In the genomic region with DNA sequence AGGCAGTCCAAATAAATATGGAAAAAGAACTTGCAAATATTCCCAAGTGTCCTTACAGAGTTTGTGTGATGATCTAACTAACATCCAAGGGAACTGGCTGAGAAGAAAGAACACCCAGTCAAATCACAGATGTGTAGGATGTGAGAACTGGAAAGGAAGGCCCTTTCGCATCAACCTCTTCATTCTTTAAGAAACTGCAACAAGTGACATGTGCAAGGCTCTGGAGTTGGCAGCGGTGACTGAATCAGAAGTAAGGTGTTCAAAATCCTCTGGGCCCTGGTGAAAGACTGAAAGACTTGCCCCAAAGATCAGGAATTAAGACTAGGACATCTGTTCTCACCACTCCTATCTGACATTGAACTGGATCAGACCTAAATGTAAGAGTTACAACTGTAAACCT, we compare ENCODE assay signal across 13 cellular contexts.
DNase-seq lines count a peak whose midpoint lies in the region; ATAC-seq and TF ChIP-seq lines count a peak whose summit lies in the region.
"Had no signal": no experiment of that assay in that cellular context is flagged by ENCODE, and none has a peak within 500 bp of the region (broad histone marks: within the 10 kb centered on the region; RNA-seq: fewer than 3 reads in every experiment).

No MANE protein-coding gene starts in this region.

- TF ChIP-seq EP300 in esophagus muscularis mucosa (IDR thresholded peaks at IDR 0.05), result no peak

- H3K4me1 Mint-ChIP-seq in activated T-cell treated with anti-CD3 and anti-CD28 coated beads, Interleukin-2, amount 50 U/mL, for 72 hours (ENCODE audit: low read depth), result peaks cover 59% of the 10 kb centered on the region
- peaks cover 66% of the 10 kb centered on the region for H3K4me1 Mint-ChIP-seq in stimulated activated memory B cell treated with anti-CD40 and anti-IgM and Interleukin-4, amounts not matched to agents 10 μg/mL and 1 μg/mL and 100 μg/mL, for 72 hours

- no TSS peak for BruUV-seq in Panc1 (replicated peaks; lab: Mats Ljungman, UMichigan)

- WGBS in esophagus muscularis mucosa, result 84% methylated on average over 2 of the region's 2 CpGs
- 99 to 100% methylated on average over 2 of the region's 2 CpGs for WGBS in aorta, 2 donors

- H3K27me3 Mint-ChIP-seq in activated T-cell treated with anti-CD3 and anti-CD28 coated beads, Interleukin-2, amount 50 U/mL, for 72 hours (ENCODE audit: low read depth), result no peaks in the 10 kb centered on the region
- no peaks in the 10 kb centered on the region for H3K27me3 Mint-ChIP-seq in stimulated activated memory B cell treated with anti-CD40 and anti-IgM and Interleukin-4, amounts not matched to agents 10 μg/mL and 1 μg/mL and 100 μg/mL, for 72 hours
- H3K27me3 Mint-ChIP-seq: type B pancreatic cell had no signal

- H3K9me3 ChIP-seq in Panc1 (ENCODE audit: control insufficient read depth, insufficient read depth, low read depth, low read length), result no peaks in the 10 kb centered on the region
- no peaks in the 10 kb centered on the region for H3K9me3 ChIP-seq in esophagus muscularis mucosa
- no peaks in the 10 kb centered on the region for H3K9me3 ChIP-seq in aorta (ENCODE audit: control insufficient read depth, low read length)

- peak overlapping the region; percentile 5 to 78 for H3K4me3 Mint-ChIP-seq in activated T-cell treated with anti-CD3 and anti-CD28 coated beads, Interleukin-2, amount 50 U/mL, for 72 hours
- H3K4me3 Mint-ChIP-seq in stimulated activated memory B cell treated with anti-CD40 and anti-IgM and Interleukin-4, amounts not matched to agents 10 μg/mL and 1 μg/mL and 100 μg/mL, for 72 hours, result no peak overlapping the region
- H3K4me3 Mint-ChIP-seq: type B pancreatic cell had no signal

- H3K4me3 ChIP-seq in Panc1 (ENCODE audit: low read depth in 2 of 2, low read length in 2 of 2), result no peak overlapping the region
- H3K4me3 ChIP-seq in esophagus muscularis mucosa, result no peak overlapping the region
- no peak overlapping the region for H3K4me3 ChIP-seq in aorta (ENCODE audit: low read length in 2 of 2)
- H3K4me3 ChIP-seq: K562, lung had no signal

- no peak for TF ChIP-seq POLR2A in esophagus muscularis mucosa (IDR thresholded peaks at IDR 0.05; ENCODE audit: low read depth)

- H3K4me1 ChIP-seq in Panc1 (ENCODE audit: control insufficient read depth, insufficient read depth, low read length), result peaks cover 15% of the 10 kb centered on the region
- peaks cover 30 to 35% (median 32%) of the 10 kb centered on the region in 4 donors for H3K4me1 ChIP-seq in esophagus muscularis mucosa
- H3K4me1 ChIP-seq in aorta (ENCODE audit: control insufficient read depth in 1 of 2, insufficient read depth in 2 of 2, low read length in 2 of 2), result no peaks in the 10 kb centered on the region

- DNase-seq in activated T-cell treated with anti-CD3 and anti-CD28 coated beads, Interleukin-2, amount 50 U/mL, for 72 hours, result peak in 1 of 2 donors; percentile 44
- DNase-seq in activated T-cell treated with anti-CD3 and anti-CD28 coated beads for 4 hours, result no peak
- DNase-seq in Panc1 (ENCODE audit: low read depth, low spot score), result no peak
- no peak for DNase-seq in esophagus muscularis mucosa (ENCODE audit: extremely low spot score)
- DNase-seq in aorta, result no peak
- DNase-seq: activated CD4-positive, alpha-beta T cell treated with anti-CD3 and anti-CD28 coated beads for 4 hours; small intestine had no signal

- H3K27me3 ChIP-seq in Panc1 (ENCODE audit: control insufficient read depth, insufficient read depth, low read length) (no peaks in the 10 kb centered on the region), esophagus muscularis mucosa (no peaks in the 10 kb centered on the region), aorta (ENCODE audit: control insufficient read depth in 1 of 2, insufficient read depth in 2 of 2, low read length in 1 of 2) (no peaks in the 10 kb centered on the region)

- no peaks in the 10 kb centered on the region for H3K36me3 ChIP-seq in Panc1 (ENCODE audit: control insufficient read depth, insufficient read depth, low read length)
- peaks cover 0 to 26% (median 12%) of the 10 kb centered on the region in 4 donors for H3K36me3 ChIP-seq in esophagus muscularis mucosa
- H3K36me3 ChIP-seq in aorta (ENCODE audit: control insufficient read depth in 1 of 2, insufficient read depth in 2 of 2, low read length in 1 of 2), result no peaks in the 10 kb centered on the region

- POLR2A ChIA-PET in Panc1 (lab: Charles Lee), result no interaction called here

- CTCF ChIA-PET in Panc1 (lab: Charles Lee), result no interaction called here

- TF ChIP-seq CTCF in Panc1 (IDR thresholded peaks at IDR 0.05) (no peak), esophagus muscularis mucosa (IDR thresholded peaks at IDR 0.05) (no peak)

- in situ Hi-C loops in Panc1 (cut with HindIII; ENCODE audit: low pct_unique_long_range_greater_than_20kb, low sequenced_read_pairs), result no loop called here

- H3K36me3 Mint-ChIP-seq in activated T-cell treated with anti-CD3 and anti-CD28 coated beads, Interleukin-2, amount 50 U/mL, for 72 hours (ENCODE audit: insufficient read depth in 2 of 2), result peaks cover 13% of the 10 kb centered on the region in 2 donors
- H3K36me3 Mint-ChIP-seq in stimulated activated memory B cell treated with anti-CD40 and anti-IgM and Interleukin-4, amounts not matched to agents 10 μg/mL and 1 μg/mL and 100 μg/mL, for 72 hours, result peaks cover 54% of the 10 kb centered on the region

- H3K27ac Mint-ChIP-seq in activated T-cell treated with anti-CD3 and anti-CD28 coated beads, Interleukin-2, amount 50 U/mL, for 72 hours, result peak overlapping the region; percentile 92
- H3K27ac Mint-ChIP-seq in stimulated activated memory B cell treated with anti-CD40 and anti-IgM and Interleukin-4, amounts not matched to agents 10 μg/mL and 1 μg/mL and 100 μg/mL, for 72 hours, result peak overlapping the region; percentile 75
- H3K27ac Mint-ChIP-seq: type B pancreatic cell had no signal

- intact Hi-C loops in Panc1 (cut with micrococcal nuclease; ENCODE audit: unreplicated experiment) (no loop called here), esophagus muscularis mucosa (cut with DNase I) (no loop called here), aorta (cut with DNase I) (no loop called here)

- H3K27ac ChIP-seq in Panc1 (ENCODE audit: low read length) (0 out of 2 replicates have a peak overlapping the region, but pooled peaks have one; percentile 29), esophagus muscularis mucosa (replicated peaks in 1 of 4) (peak overlapping the region in 3 of 4 donors; percentile 36 to 56 (median 42)), aorta (ENCODE audit: low read depth in 1 of 2, low read length in 2 of 2) (no peak overlapping the region)

- no peaks in the 10 kb centered on the region for H3K9me3 Mint-ChIP-seq in activated T-cell treated with anti-CD3 and anti-CD28 coated beads, Interleukin-2, amount 50 U/mL, for 72 hours
- H3K9me3 Mint-ChIP-seq in stimulated activated memory B cell treated with anti-CD40 and anti-IgM and Interleukin-4, amounts not matched to agents 10 μg/mL and 1 μg/mL and 100 μg/mL, for 72 hours, result no peaks in the 10 kb centered on the region
- H3K9me3 Mint-ChIP-seq: type B pancreatic cell had no signal

- ATAC-seq in activated T-cell treated with anti-CD3 and anti-CD28 coated beads, Interleukin-2, amount 50 U/mL, for 72 hours (replicated peaks in 1 of 2), result peak; percentile 62 to 68
- no peak for ATAC-seq in Panc1
- no peak for ATAC-seq in stimulated activated memory B cell treated with anti-CD40 and anti-IgM and Interleukin-4, amounts not matched to agents 10 μg/mL and 1 μg/mL and 100 μg/mL, for 72 hours
- ATAC-seq in aorta (ENCODE audit: low FRiP score), result no peak
- no peak for ATAC-seq in GM18873 (IDR thresholded peaks at IDR 0.05; ENCODE audit: low FRiP score, unreplicated experiment)
- no peak for ATAC-seq in HG02588 (IDR thresholded peaks at IDR 0.05; ENCODE audit: unreplicated experiment)
- ATAC-seq: K562 had no signal

Comparison
In these comparisons a context has a peak if more than half of its experiments do, and no peak if none do; other contexts are left out.
1. ATAC-seq: peak in activated T-cell treated with anti-CD3 and anti-CD28 coated beads, Interleukin-2, amount 50 U/mL, for 72 hours (2 of 2); none in Panc1 (single experiment), stimulated activated memory B cell treated with anti-CD40 and anti-IgM and Interleukin-4, amounts not matched to agents 10 μg/mL and 1 μg/mL and 100 μg/mL, for 72 hours (single experiment), aorta (single experiment), GM18873 (single experiment) and HG02588 (single experiment).
2. H3K27ac ChIP-seq: peak in Panc1 (single experiment) and esophagus muscularis mucosa (3 of 4); none in aorta (0 of 2).